ENCODE assay signal across 1 cellular context in the genomic region with DNA sequence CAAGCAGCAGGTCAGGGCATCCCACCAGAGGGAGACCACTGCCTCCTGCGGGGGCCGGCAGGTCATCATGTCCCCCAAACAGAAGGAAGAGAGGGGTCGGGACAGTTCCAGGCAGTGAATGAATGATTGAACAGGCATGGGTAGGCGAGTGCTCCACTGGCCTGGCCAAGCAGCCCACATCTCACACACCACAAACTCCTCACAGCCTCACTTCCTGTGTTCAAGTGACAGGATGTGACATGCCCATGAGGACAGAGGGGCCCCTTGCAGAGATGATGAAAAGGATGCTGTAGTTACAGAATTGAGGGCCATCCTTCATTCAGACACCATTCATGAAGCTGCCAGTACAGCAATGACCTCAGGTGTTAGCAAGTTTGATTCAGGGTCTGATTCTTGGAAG.
TF ChIP-seq lines count a peak whose summit lies in the region.

No MANE protein-coding gene starts in this region.

TF ChIP-seq in GM23338, 12 proteins besides CTCF, POLR2A, EP300 and RAD21 (continued from another document):
- TF ChIP-seq, protein P1, sequence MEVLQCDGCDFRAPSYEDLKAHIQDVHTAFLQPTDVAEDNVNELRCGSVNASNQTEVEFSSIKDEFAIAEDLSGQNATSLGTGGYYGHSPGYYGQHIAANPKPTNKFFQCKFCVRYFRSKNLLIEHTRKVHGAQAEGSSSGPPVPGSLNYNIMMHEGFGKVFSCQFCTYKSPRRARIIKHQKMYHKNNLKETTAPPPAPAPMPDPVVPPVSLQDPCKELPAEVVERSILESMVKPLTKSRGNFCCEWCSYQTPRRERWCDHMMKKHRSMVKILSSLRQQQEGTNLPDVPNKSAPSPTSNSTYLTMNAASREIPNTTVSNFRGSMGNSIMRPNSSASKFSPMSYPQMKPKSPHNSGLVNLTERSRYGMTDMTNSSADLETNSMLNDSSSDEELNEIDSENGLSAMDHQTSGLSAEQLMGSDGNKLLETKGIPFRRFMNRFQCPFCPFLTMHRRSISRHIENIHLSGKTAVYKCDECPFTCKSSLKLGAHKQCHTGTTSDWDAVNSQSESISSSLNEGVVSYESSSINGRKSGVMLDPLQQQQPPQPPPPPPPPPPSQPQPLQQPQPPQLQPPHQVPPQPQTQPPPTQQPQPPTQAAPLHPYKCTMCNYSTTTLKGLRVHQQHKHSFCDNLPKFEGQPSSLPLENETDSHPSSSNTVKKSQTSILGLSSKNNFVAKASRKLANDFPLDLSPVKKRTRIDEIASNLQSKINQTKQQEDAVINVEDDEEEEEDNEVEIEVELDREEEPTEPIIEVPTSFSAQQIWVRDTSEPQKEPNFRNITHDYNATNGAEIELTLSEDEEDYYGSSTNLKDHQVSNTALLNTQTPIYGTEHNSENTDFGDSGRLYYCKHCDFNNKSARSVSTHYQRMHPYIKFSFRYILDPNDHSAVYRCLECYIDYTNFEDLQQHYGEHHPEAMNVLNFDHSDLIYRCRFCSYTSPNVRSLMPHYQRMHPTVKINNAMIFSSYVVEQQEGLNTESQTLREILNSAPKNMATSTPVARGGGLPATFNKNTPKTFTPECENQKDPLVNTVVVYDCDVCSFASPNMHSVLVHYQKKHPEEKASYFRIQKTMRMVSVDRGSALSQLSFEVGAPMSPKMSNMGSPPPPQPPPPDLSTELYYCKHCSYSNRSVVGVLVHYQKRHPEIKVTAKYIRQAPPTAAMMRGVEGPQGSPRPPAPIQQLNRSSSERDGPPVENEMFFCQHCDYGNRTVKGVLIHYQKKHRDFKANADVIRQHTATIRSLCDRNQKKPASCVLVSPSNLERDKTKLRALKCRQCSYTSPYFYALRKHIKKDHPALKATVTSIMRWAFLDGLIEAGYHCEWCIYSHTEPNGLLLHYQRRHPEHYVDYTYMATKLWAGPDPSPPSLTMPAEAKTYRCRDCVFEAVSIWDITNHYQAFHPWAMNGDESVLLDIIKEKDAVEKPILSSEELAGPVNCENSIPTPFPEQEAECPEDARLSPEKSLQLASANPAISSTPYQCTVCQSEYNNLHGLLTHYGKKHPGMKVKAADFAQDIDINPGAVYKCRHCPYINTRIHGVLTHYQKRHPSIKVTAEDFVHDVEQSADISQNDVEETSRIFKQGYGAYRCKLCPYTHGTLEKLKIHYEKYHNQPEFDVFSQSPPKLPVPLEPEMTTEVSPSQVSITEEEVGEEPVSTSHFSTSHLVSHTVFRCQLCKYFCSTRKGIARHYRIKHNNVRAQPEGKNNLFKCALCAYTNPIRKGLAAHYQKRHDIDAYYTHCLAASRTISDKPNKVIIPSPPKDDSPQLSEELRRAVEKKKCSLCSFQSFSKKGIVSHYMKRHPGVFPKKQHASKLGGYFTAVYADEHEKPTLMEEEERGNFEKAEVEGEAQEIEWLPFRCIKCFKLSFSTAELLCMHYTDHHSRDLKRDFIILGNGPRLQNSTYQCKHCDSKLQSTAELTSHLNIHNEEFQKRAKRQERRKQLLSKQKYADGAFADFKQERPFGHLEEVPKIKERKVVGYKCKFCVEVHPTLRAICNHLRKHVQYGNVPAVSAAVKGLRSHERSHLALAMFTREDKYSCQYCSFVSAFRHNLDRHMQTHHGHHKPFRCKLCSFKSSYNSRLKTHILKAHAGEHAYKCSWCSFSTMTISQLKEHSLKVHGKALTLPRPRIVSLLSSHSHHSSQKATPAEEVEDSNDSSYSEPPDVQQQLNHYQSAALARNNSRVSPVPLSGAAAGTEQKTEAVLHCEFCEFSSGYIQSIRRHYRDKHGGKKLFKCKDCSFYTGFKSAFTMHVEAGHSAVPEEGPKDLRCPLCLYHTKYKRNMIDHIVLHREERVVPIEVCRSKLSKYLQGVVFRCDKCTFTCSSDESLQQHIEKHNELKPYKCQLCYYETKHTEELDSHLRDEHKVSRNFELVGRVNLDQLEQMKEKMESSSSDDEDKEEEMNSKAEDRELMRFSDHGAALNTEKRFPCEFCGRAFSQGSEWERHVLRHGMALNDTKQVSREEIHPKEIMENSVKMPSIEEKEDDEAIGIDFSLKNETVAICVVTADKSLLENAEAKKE (CRISPR knock-in tag; IDR thresholded peaks at IDR 0.05): no peak
- TF ChIP-seq CREB1 (CRISPR knock-in tag; IDR thresholded peaks at IDR 0.05; ENCODE audit: low read depth): no peak
